ENCODE assay signal across 17 cellular contexts in the genomic region with DNA sequence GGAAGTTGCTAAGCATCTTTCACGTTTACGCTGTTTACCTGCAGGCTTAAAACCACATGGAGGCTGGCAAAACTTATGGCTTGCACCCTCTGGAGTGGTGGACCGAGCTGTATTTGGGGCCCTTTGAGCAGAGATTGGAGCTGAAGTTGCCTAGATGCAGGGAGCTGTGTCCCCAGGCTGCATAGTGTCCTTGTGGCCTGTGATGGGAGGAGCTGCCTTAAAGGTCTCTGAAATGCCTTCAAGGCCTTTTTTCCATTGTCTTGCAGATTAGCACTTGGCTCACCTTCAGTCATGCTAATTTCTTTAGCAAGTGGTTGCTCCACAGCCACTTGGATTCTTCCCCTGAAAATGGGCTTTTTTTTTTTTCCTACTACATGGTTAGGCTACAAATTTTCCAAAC.
"Had no signal": no experiment of that assay in that cellular context is flagged by ENCODE, and none has a peak within 500 bp of the region (broad histone marks: within the 10 kb centered on the region; RNA-seq: fewer than 3 reads in every experiment).

No MANE protein-coding gene starts in this region.

- H3K27me3 ChIP-seq: gastroesophageal sphincter, right atrium auricular region, sigmoid colon, stomach, transverse colon had no signal

- H3K4me3 ChIP-seq: coronary artery, gastroesophageal sphincter, right atrium auricular region, sigmoid colon, skin epidermis, stomach, thoracic aorta, transverse colon had no signal

- H3K36me3 ChIP-seq: gastroesophageal sphincter, right atrium auricular region, sigmoid colon, stomach, thoracic aorta, transverse colon had no signal

- H3K27ac Mint-ChIP-seq: naive thymus-derived CD4-positive, alpha-beta T cell had no signal

- H3K27ac ChIP-seq: coronary artery, gastroesophageal sphincter, right atrium auricular region, sigmoid colon, skin epidermis, stomach, thoracic aorta, transverse colon had no signal

- H3K27me3 Mint-ChIP-seq: naive thymus-derived CD4-positive, alpha-beta T cell had no signal

- H3K4me3 Mint-ChIP-seq: naive thymus-derived CD4-positive, alpha-beta T cell had no signal

- H3K9me3 ChIP-seq: right atrium auricular region, sigmoid colon, transverse colon had no signal

- H3K4me1 ChIP-seq: gastroesophageal sphincter, right atrium auricular region, sigmoid colon, stomach, transverse colon had no signal

- DNase-seq: caudate nucleus; effector CD4-positive, alpha-beta T cell; glutamatergic neuron; kidney glomerular epithelial cell; naive thymus-derived CD4-positive, alpha-beta T cell; sigmoid colon; stimulated activated CD4-positive, alpha-beta T cell treated with anti-CD3 and anti-CD28 coated beads, Interleukin-2, amount 100 ng/mL, for 24 hours; stimulated activated CD4-positive, alpha-beta T cell treated with anti-CD3 and anti-CD28 coated beads, Interleukin-4, amount 100 ng/mL, for 4 hours; stimulated activated naive CD4-positive, alpha-beta T cell; stomach; substantia nigra; transverse colon had no signal

- ATAC-seq: gastroesophageal sphincter; naive thymus-derived CD4-positive, alpha-beta T cell had no signal
